9 cellular contexts compared by ENCODE assay signal in the genomic region with DNA sequence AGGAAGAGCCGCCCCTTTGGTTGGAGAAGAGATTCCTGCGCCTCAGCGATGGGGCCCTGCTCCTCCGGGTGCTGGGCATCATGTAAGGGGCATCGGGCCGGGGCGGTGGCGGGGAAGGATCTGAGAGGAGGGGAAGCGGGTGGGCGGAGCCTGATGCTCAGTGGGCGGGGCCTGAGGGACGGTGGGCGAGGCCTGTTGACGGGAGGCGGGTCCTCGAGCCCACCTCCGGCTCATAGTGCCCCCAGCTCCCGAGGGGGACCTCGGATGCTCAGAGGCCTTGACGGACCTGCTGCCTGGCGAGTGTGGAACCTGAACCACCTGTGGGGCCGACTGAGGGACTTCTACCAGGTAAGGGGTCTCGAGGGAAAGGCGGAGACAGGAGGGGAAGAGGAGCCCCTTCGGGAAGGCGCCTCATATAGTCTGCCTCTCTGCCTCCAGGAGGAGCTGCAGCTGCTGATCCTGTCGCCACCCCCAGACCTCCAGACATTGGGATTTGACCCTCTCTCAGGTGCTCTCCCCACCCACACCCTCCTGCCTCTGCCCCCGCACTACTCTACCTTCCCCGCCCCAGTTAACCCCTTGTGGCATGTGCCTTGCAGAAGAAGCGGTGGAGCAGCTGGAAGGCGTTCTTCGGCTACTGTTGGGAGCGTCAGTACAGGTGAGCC. TPM values are rescaled to one million over a fixed set of nuclear protein-coding genes. Genes with fewer than 3 reads are reported as not detected.
A peak's percentile ranks its signal among the peaks of the same experiment; 100 is the strongest.
DNase-seq lines count a peak whose midpoint lies in the region; ATAC-seq and TF ChIP-seq lines count a peak whose summit lies in the region.
"Had no signal": no experiment of that assay in that cellular context is flagged by ENCODE, and none has a peak within 500 bp of the region (broad histone marks: within the 10 kb centered on the region; RNA-seq: fewer than 3 reads in every experiment).

No MANE protein-coding gene starts in this region.

- TF ChIP-seq POLR2A in suprapubic skin (IDR thresholded peaks at IDR 0.05): no peak

- no peaks in the 10 kb centered on the region for H3K9me2 ChIP-seq in SK-N-SH

- DNase-seq in SK-N-SH (peak; percentile 81), SKM-1 treated with dmso at 0.1 percent for 144 hours (lab: John Stamatoyannopoulos, UW; ENCODE audit: unreplicated experiment) (peak; percentile 65), mucosa of descending colon (peak; percentile 72 to 89 (median 77)), suprapubic skin (ENCODE audit: low spot score in 2 of 2) (no peak), Ammon's horn (ENCODE audit: low spot score) (no peak), NCI-H1436 treated with DMSO at 0.1 percent for 48 hours (lab: John Stamatoyannopoulos, UW) (no peak)
- peak; percentile 92 for DNase-seq in activated naive CD8-positive, alpha-beta T cell treated with anti-CD3 and anti-CD28 coated beads, Interleukin-2, amount 10 ng/mL, durations not matched to agents 7 days and 5 days

- H3K27me3 ChIP-seq in SK-N-SH (ENCODE audit: insufficient read depth) (no peaks in the 10 kb centered on the region), suprapubic skin (no peaks in the 10 kb centered on the region)

- H3K36me3 ChIP-seq in SK-N-SH (replicated peaks in 1 of 2; ENCODE audit: control insufficient read depth in 1 of 2, insufficient read depth in 2 of 2, low read length in 1 of 2) (no peaks in the 10 kb centered on the region), mucosa of descending colon (ENCODE audit: low read depth) (no peaks in the 10 kb centered on the region), suprapubic skin (no peaks in the 10 kb centered on the region)

- H3K4me3 Mint-ChIP-seq in activated naive CD8-positive, alpha-beta T cell treated with anti-CD3 and anti-CD28 coated beads, Interleukin-2, amount 10 ng/mL, durations not matched to agents 7 days and 5 days: peak overlapping the region; percentile 94

- H3K9me3 ChIP-seq in SK-N-SH (no peaks in the 10 kb centered on the region), mucosa of descending colon (no peaks in the 10 kb centered on the region), suprapubic skin (no peaks in the 10 kb centered on the region)

- no peak for TF ChIP-seq RAD21 in SK-N-SH (IDR thresholded peaks at IDR 0.05; ENCODE audit: low read length)

- no peak overlapping the region for H3K4me2 ChIP-seq in SK-N-SH

- H3K27me3 Mint-ChIP-seq in activated naive CD8-positive, alpha-beta T cell treated with anti-CD3 and anti-CD28 coated beads, Interleukin-2, amount 10 ng/mL, durations not matched to agents 7 days and 5 days: no peaks in the 10 kb centered on the region

- peaks cover 5% of the 10 kb centered on the region for H3F3A ChIP-seq in SK-N-SH (replicated peaks; ENCODE audit: insufficient read depth)

- intact Hi-C loops in mucosa of descending colon (cut with DNase I, micrococcal nuclease): no loop called here

- POLR2A ChIA-PET in SK-N-SH (lab: Yijun Ruan, JAX): no interaction called here
- POLR2A ChIA-PET in activated naive CD8-positive, alpha-beta T cell treated with anti-CD3 and anti-CD28 coated beads, Interleukin-2, amount 10 ng/mL, durations not matched to agents 7 days and 5 days (lab: Charles Lee): interaction anchor here (0.6 to 3.8 kb wide), 9 partner anchors 12 to 477 kb away, joined by 3 to 53 read pairs (median 5); a partner anchor contains a TSS

- H3K9me3 Mint-ChIP-seq in activated naive CD8-positive, alpha-beta T cell treated with anti-CD3 and anti-CD28 coated beads, Interleukin-2, amount 10 ng/mL, durations not matched to agents 7 days and 5 days: no peaks in the 10 kb centered on the region

- H3K79me2 ChIP-seq in SK-N-SH (ENCODE audit: insufficient read depth): no peaks in the 10 kb centered on the region

- no peak for TF ChIP-seq CTCF in SK-N-SH (IDR thresholded peaks at IDR 0.05)
- TF ChIP-seq CTCF in mucosa of descending colon (IDR thresholded peaks at IDR 0.05): no peak
- no peak for TF ChIP-seq CTCF in suprapubic skin (IDR thresholded peaks at IDR 0.05)

- H3K9ac ChIP-seq in SK-N-SH: no peak overlapping the region

- H3K4me3 ChIP-seq in SK-N-SH (ENCODE audit: low read depth in 2 of 2, low read length in 1 of 2) (no peak overlapping the region), mucosa of descending colon (no peak overlapping the region), suprapubic skin (peak overlapping the region; percentile 30)

- TF ChIP-seq EP300 in SK-N-SH (IDR thresholded peaks at IDR 0.05; ENCODE audit: borderline replicate concordance in 1 of 2, low read depth in 1 of 2, low read length in 1 of 2): no peak
- TF ChIP-seq EP300 in suprapubic skin (IDR thresholded peaks at IDR 0.05): no peak

- H3K4me1 ChIP-seq in SK-N-SH (ENCODE audit: control insufficient read depth in 1 of 2, insufficient read depth in 2 of 2, low read depth in 1 of 2, low read length in 1 of 2) (no peaks in the 10 kb centered on the region), mucosa of descending colon (ENCODE audit: low read depth) (peaks cover 12% of the 10 kb centered on the region), suprapubic skin (peaks cover 19% of the 10 kb centered on the region)

- H3K36me3 Mint-ChIP-seq in activated naive CD8-positive, alpha-beta T cell treated with anti-CD3 and anti-CD28 coated beads, Interleukin-2, amount 10 ng/mL, durations not matched to agents 7 days and 5 days: peaks cover 8% of the 10 kb centered on the region
- H3K36me3 Mint-ChIP-seq: brain had no signal

- peaks cover 34% of the 10 kb centered on the region for H3K4me1 Mint-ChIP-seq in activated naive CD8-positive, alpha-beta T cell treated with anti-CD3 and anti-CD28 coated beads, Interleukin-2, amount 10 ng/mL, durations not matched to agents 7 days and 5 days

- no peak overlapping the region for H3K27ac ChIP-seq in SK-N-SH (ENCODE audit: low read depth in 2 of 2, low read length in 1 of 2)
- no peak overlapping the region for H3K27ac ChIP-seq in suprapubic skin

- no peaks in the 10 kb centered on the region for H4K20me1 ChIP-seq in SK-N-SH (ENCODE audit: insufficient read depth)

- 82% methylated on average over 14 of the region's 33 CpGs for WGBS in SK-N-SH (ENCODE audit: low lambda C conversion rate)
- 44% methylated on average over 27 of the region's 33 CpGs for WGBS in suprapubic skin

- ATAC-seq in SK-N-SH treated with all-trans-retinoic acid at 6 μM for 48 hours: no peak
- ATAC-seq in activated naive CD8-positive, alpha-beta T cell treated with anti-CD3 and anti-CD28 coated beads, Interleukin-2, amount 10 ng/mL, durations not matched to agents 7 days and 5 days (ENCODE audit: low read depth): peak; percentile 32
- ATAC-seq in mucosa of descending colon: peak; percentile 37

- H3K27ac Mint-ChIP-seq in activated naive CD8-positive, alpha-beta T cell treated with anti-CD3 and anti-CD28 coated beads, Interleukin-2, amount 10 ng/mL, durations not matched to agents 7 days and 5 days: peak overlapping the region; percentile 97
- H3K27ac Mint-ChIP-seq: brain had no signal

- no peak overlapping the region for H2AFZ ChIP-seq in SK-N-SH (ENCODE audit: low read depth)

- CTCF ChIA-PET in SK-N-SH (lab: Yijun Ruan, JAX): interaction anchor here (0.6 to 5.7 kb wide), 4 partner anchors 14 to 108 kb away, joined by 3 to 42 read pairs (median 4); no protein-coding TSS in a partner anchor

TF ChIP-seq in SK-N-SH treated with all-trans-retinoic acid at 6 μM for 48 hours, 23 proteins besides CTCF, POLR2A, EP300 and RAD21 (continues in another document):
- TF ChIP-seq SNAI2 (CRISPR knock-in tag; IDR thresholded peaks at IDR 0.05): no peak
- no peak for TF ChIP-seq TCF4 (CRISPR knock-in tag; IDR thresholded peaks at IDR 0.05; ENCODE audit: borderline replicate concordance)
- no peak for TF ChIP-seq TOX (CRISPR knock-in tag; IDR thresholded peaks at IDR 0.05; ENCODE audit: borderline replicate concordance)

RNA-seq across cellular contexts. Expression of a gene that starts 0.8 kb away (rescaled TPM):
- 2.4 and 3.4 TPM in 2 replicates for polyA plus RNA-seq in SK-N-SH (2012; rRNA removed)
- 1.3 and 2.7 TPM in 2 replicates for polyA plus RNA-seq in SK-N-SH (2012; cell fraction: cytosol; rRNA removed)
- 1.5 and 4.3 TPM in 2 replicates for polyA plus RNA-seq in SK-N-SH (2012; cell fraction: nucleus; rRNA removed)
- 100 to 1,000 TPM; 132 to 142 TPM for total RNA-seq in activated naive CD8-positive, alpha-beta T cell treated with anti-CD3 and anti-CD28 coated beads, Interleukin-2, amount 10 ng/mL, durations not matched to agents 7 days and 5 days
- total RNA-seq in mucosa of descending colon (10 to 100 TPM; 13.4 to 32.5 (median 28.8) TPM), suprapubic skin (1 to 10 TPM; 3.3 to 8.3 (median 5.4) TPM)

RNA-seq across cellular contexts. Expression of a gene that starts 18.2 kb away (rescaled TPM):
- 43.4 and 44.7 TPM in 2 replicates for polyA plus RNA-seq in SK-N-SH (2012; rRNA removed)
- 15.4 and 27.8 TPM in 2 replicates for polyA plus RNA-seq in SK-N-SH (2012; cell fraction: cytosol; rRNA removed)
- polyA plus RNA-seq in SK-N-SH (2012; cell fraction: nucleus; rRNA removed): 86.8 and 120 TPM in 2 replicates
- total RNA-seq in activated naive CD8-positive, alpha-beta T cell treated with anti-CD3 and anti-CD28 coated beads, Interleukin-2, amount 10 ng/mL, durations not matched to agents 7 days and 5 days: 10 to 100 TPM; 32.4 to 33.9 TPM
- total RNA-seq in mucosa of descending colon (10 to 100 TPM; 33.6 to 39.8 (median 36.5) TPM), suprapubic skin (10 to 100 TPM; 29.4 to 46.0 (median 39.6) TPM)

RNA-seq across cellular contexts. Expression of a gene that starts 22.9 kb away (rescaled TPM):
- 875 and 1,000 TPM in 2 replicates for polyA plus RNA-seq in SK-N-SH (2012; rRNA removed)
- 911 and 944 TPM in 2 replicates for polyA plus RNA-seq in SK-N-SH (2012; cell fraction: cytosol; rRNA removed)
- 283 and 326 TPM in 2 replicates for polyA plus RNA-seq in SK-N-SH (2012; cell fraction: nucleus; rRNA removed)
- total RNA-seq in activated naive CD8-positive, alpha-beta T cell treated with anti-CD3 and anti-CD28 coated beads, Interleukin-2, amount 10 ng/mL, durations not matched to agents 7 days and 5 days: 10 to 100 TPM; 85.1 to 91.2 TPM
- 100 to 1,000 TPM; 159 to 512 (median 353) TPM for total RNA-seq in mucosa of descending colon
- 100 to 1,000 TPM; 130 to 227 (median 187) TPM for total RNA-seq in suprapubic skin

RNA-seq across cellular contexts. Expression of a gene that starts 23.4 kb away (rescaled TPM):
- polyA plus RNA-seq in SK-N-SH (2012; rRNA removed): 649 and 699 TPM in 2 replicates
- 528 and 601 TPM in 2 replicates for polyA plus RNA-seq in SK-N-SH (2012; cell fraction: cytosol; rRNA removed)
- polyA plus RNA-seq in SK-N-SH (2012; cell fraction: nucleus; rRNA removed): 225 and 384 TPM in 2 replicates
- total RNA-seq in activated naive CD8-positive, alpha-beta T cell treated with anti-CD3 and anti-CD28 coated beads, Interleukin-2, amount 10 ng/mL, durations not matched to agents 7 days and 5 days: 100 to 1,000 TPM; 140 to 151 TPM
- 100 to 1,000 TPM in 1 of 3 donors, 10 to 100 TPM in 2; 48.5 to 122 (median 63.5) TPM for total RNA-seq in mucosa of descending colon
- total RNA-seq in suprapubic skin: 100 to 1,000 TPM; 170 to 332 (median 255) TPM

RNA-seq across cellular contexts. Expression of a gene that starts 35.5 kb away (rescaled TPM):
- 27.8 and 31.7 TPM in 2 replicates for polyA plus RNA-seq in SK-N-SH (2012; rRNA removed)
- polyA plus RNA-seq in SK-N-SH (2012; cell fraction: cytosol; rRNA removed): 24.0 and 31.6 TPM in 2 replicates
- polyA plus RNA-seq in SK-N-SH (2012; cell fraction: nucleus; rRNA removed): 42.5 and 71.4 TPM in 2 replicates
- 10 to 100 TPM; 33.9 to 35.1 TPM for total RNA-seq in activated naive CD8-positive, alpha-beta T cell treated with anti-CD3 and anti-CD28 coated beads, Interleukin-2, amount 10 ng/mL, durations not matched to agents 7 days and 5 days
- total RNA-seq in mucosa of descending colon: 100 to 1,000 TPM; 126 to 204 (median 183) TPM
- total RNA-seq in suprapubic skin: 10 to 100 TPM; 65.0 to 93.6 (median 74.3) TPM

Comparison
In these comparisons a context has a peak if more than half of its experiments do, and no peak if none do; other contexts are left out.
1. DNase-seq: peak in SK-N-SH (single experiment), SKM-1 treated with dmso at 0.1 percent for 144 hours (single experiment), activated naive CD8-positive, alpha-beta T cell treated with anti-CD3 and anti-CD28 coated beads, Interleukin-2, amount 10 ng/mL, durations not matched to agents 7 days and 5 days (single experiment) and mucosa of descending colon (3 of 3); none in suprapubic skin (0 of 2), Ammon's horn (single experiment) and NCI-H1436 treated with DMSO at 0.1 percent for 48 hours (single experiment).